ENCODE assay signal across 9 cellular contexts in the genomic region with DNA sequence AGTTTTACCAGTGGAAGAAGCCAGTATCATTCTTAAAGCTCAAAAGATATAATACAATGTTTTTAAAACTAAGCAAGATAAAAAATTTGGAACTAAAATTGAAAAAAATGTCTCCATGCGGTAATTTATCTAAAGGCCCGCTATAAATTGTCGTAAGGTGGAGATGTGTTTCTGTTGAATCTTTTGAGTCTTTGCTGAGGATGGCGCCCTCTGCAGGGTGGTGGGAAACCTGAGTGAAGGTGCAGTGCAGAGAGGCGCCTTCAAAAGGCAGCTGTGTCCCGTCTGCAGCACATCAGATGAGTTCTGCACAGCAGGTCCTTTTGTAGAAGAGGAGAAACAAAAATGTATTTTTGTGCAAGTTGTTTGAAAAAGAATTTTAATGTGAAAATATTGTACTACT. TPM values are rescaled to one million over a fixed set of nuclear protein-coding genes. Genes with fewer than 3 reads are reported as not detected.
A peak's percentile ranks its signal among the peaks of the same experiment; 100 is the strongest.
DNase-seq lines count a peak whose midpoint lies in the region; ATAC-seq and TF ChIP-seq lines count a peak whose summit lies in the region.
"Had no signal": no experiment of that assay in that cellular context is flagged by ENCODE, and none has a peak within 500 bp of the region (broad histone marks: within the 10 kb centered on the region; RNA-seq: fewer than 3 reads in every experiment).

No MANE protein-coding gene starts in this region.

- BruUV-seq in mammary epithelial cell (replicated peaks; lab: Mats Ljungman, UMichigan), result no TSS peak

- H3K4me2 ChIP-seq in mammary epithelial cell (ENCODE audit: insufficient read depth, low read depth, low read length), result no peak overlapping the region

- no peaks in the 10 kb centered on the region for H3K27me3 Mint-ChIP-seq in progenitor cell of endocrine pancreas
- H3K27me3 Mint-ChIP-seq: IgD-negative memory B cell had no signal

- no peak overlapping the region for H2AFZ ChIP-seq in mammary epithelial cell (ENCODE audit: low read depth, low read length)

- no peaks in the 10 kb centered on the region for H3K79me2 ChIP-seq in mammary epithelial cell (ENCODE audit: insufficient read depth, low read length)

- no peaks in the 10 kb centered on the region for H4K20me1 ChIP-seq in mammary epithelial cell (ENCODE audit: insufficient read depth, low read length)

- no peak overlapping the region for H3K27ac ChIP-seq in mammary epithelial cell (ENCODE audit: insufficient read depth, low read depth, low read length)

- dilution Hi-C loops in mammary epithelial cell (cut with HindIII; ENCODE audit: low sequenced_read_pairs), result no loop called here

- no peak overlapping the region for H3K27ac Mint-ChIP-seq in progenitor cell of endocrine pancreas

- no peaks in the 10 kb centered on the region for H3K27me3 ChIP-seq in mammary epithelial cell (ENCODE audit: insufficient read depth, low read length)

- no peak overlapping the region for H3K4me3 ChIP-seq in mammary epithelial cell (replicated peaks in 1 of 3; ENCODE audit: insufficient read depth in 1 of 3, low read depth in 2 of 3, low read length in 3 of 3)

- H3K9me3 ChIP-seq in mammary epithelial cell (replicated peaks; ENCODE audit: insufficient read depth, low read length), result no peaks in the 10 kb centered on the region

- WGBS in mammary epithelial cell (ENCODE audit: low coverage, missing lambda C conversion rate), result 72% methylated on average over 6 of the region's 6 CpGs

- peaks cover 28% of the 10 kb centered on the region for H3K4me1 Mint-ChIP-seq in progenitor cell of endocrine pancreas (ENCODE audit: low read depth)
- H3K4me1 Mint-ChIP-seq: IgD-negative memory B cell had no signal

- H3K9me3 Mint-ChIP-seq in progenitor cell of endocrine pancreas (ENCODE audit: low read depth), result no peaks in the 10 kb centered on the region
- H3K9me3 Mint-ChIP-seq: IgD-negative memory B cell had no signal

- DNase-seq in NCI-H345 (lab: John Stamatoyannopoulos, UW), result peak; percentile 26
- DNase-seq in NCI-H345 treated with DMSO at 0.1 percent for 48 hours (lab: John Stamatoyannopoulos, UW; ENCODE audit: unreplicated experiment), result no peak
- DNase-seq in MV-4-11 (lab: John Stamatoyannopoulos, UW), result peak; percentile 6
- no peak for DNase-seq in mammary epithelial cell
- DNase-seq in progenitor cell of endocrine pancreas (ENCODE audit: low spot score, unreplicated experiment), result no peak

- H3K4me1 ChIP-seq in mammary epithelial cell (ENCODE audit: insufficient read depth, low read length), result no peaks in the 10 kb centered on the region

- no peak overlapping the region for H3K4me3 Mint-ChIP-seq in progenitor cell of endocrine pancreas (ENCODE audit: low read depth)
- H3K4me3 Mint-ChIP-seq: IgD-negative memory B cell had no signal

- ATAC-seq in HG03280 (IDR thresholded peaks at IDR 0.05; ENCODE audit: unreplicated experiment) (no peak), GM21526 (IDR thresholded peaks at IDR 0.05; ENCODE audit: low FRiP score, unreplicated experiment) (no peak), GM18520 (IDR thresholded peaks at IDR 0.05; ENCODE audit: unreplicated experiment) (no peak)

- H3K36me3 Mint-ChIP-seq in progenitor cell of endocrine pancreas (ENCODE audit: insufficient read depth), result peaks cover 46% of the 10 kb centered on the region

- intact Hi-C loops in mammary epithelial cell (cut with micrococcal nuclease), result loop anchor here (1.0 kb wide), 1 partner anchor 60 kb away; no protein-coding TSS in a partner anchor

- in situ Hi-C loops in mammary epithelial cell (cut with MboI; ENCODE audit: low sequenced_read_pairs in 2 of 2), result no loop called here

- H3K36me3 ChIP-seq in mammary epithelial cell (ENCODE audit: insufficient read depth, low read length), result peaks cover 21% of the 10 kb centered on the region

- H3K9ac ChIP-seq in mammary epithelial cell (ENCODE audit: insufficient read depth, low read length), result no peak overlapping the region

- peak; percentile 40 to 55 for TF ChIP-seq CTCF in mammary epithelial cell (conservative IDR thresholded peaks at IDR 0.05 in 1 of 2, IDR thresholded peaks at IDR 0.05 in 1 of 2; ENCODE audit: extremely low read depth in 1 of 2, insufficient read depth in 1 of 2, low read depth in 1 of 2, low read length in 2 of 2)
- peak; percentile 52 for TF ChIP-seq CTCF in progenitor cell of endocrine pancreas (IDR thresholded peaks at IDR 0.05; ENCODE audit: unreplicated experiment)

- CTCF ChIA-PET in mammary epithelial cell (lab: Charles Lee; ENCODE audit: low non-redundant PET), result no interaction called here

RNA-seq across cellular contexts. Expression of a gene that starts 29.4 kb away (rescaled TPM):
- total RNA-seq in mammary epithelial cell, result not detected
- polyA plus RNA-seq in mammary epithelial cell, result not detected
- polyA minus RNA-seq in mammary epithelial cell, result not detected
- not detected in 2 replicates for total RNA-seq in progenitor cell of endocrine pancreas
- polyA plus RNA-seq: IgD-negative memory B cell had no signal

Comparison
In these comparisons a context has a peak if more than half of its experiments do, and no peak if none do; other contexts are left out.
1. DNase-seq: peak in NCI-H345 (single experiment) and MV-4-11 (single experiment); none in NCI-H345 treated with DMSO at 0.1 percent for 48 hours (single experiment), mammary epithelial cell (single experiment) and progenitor cell of endocrine pancreas (single experiment).